15 cellular contexts compared by ENCODE assay signal in genomic region chr2:120682654-120683053, GRCh38. TPM values are rescaled to one million over a fixed set of nuclear protein-coding genes. Genes with fewer than 3 reads are reported as not detected.
"Had no signal": no experiment of that assay in that cellular context is flagged by ENCODE, and none has a peak within 500 bp of the region (broad histone marks: within the 10 kb centered on the region; RNA-seq: fewer than 3 reads in every experiment).

No MANE protein-coding gene starts in this region.

- H3K36me3 ChIP-seq: left ventricle myocardium inferior, tibial nerve had no signal

- DNase-seq: activated CD4-positive, alpha-beta T cell treated with anti-CD3 and anti-CD28 coated beads, Interleukin-2, amount 10 ng/mL, durations not matched to agents 24 days and 14 days; activated CD8-positive, alpha-beta T cell treated with anti-CD3 and anti-CD28 coated beads for 36 hours; activated naive CD4-positive, alpha-beta T cell treated with Interleukin-2 at 50 U/mL for 16 hours; activated naive CD8-positive, alpha-beta T cell treated with anti-CD3 and anti-CD28 coated beads, Interleukin-2, amount 10 ng/mL, durations not matched to agents 7 days and 5 days; activated T-cell treated with anti-CD3 and anti-CD28 coated beads, Interleukin-2, amount 50 U/mL, for 24 hours; central memory CD4-positive, alpha-beta T cell; dorsolateral prefrontal cortex; foreskin melanocyte; left ventricle myocardium inferior had no signal

- ATAC-seq: activated CD8-positive, alpha-beta T cell treated with anti-CD3 and anti-CD28 coated beads for 36 hours had no signal

- H3K27ac ChIP-seq: dorsolateral prefrontal cortex, left ventricle myocardium inferior, tibial nerve had no signal

- H3K27ac Mint-ChIP-seq: activated CD4-positive, alpha-beta T cell treated with anti-CD3 and anti-CD28 coated beads, Interleukin-2, amount 10 ng/mL, durations not matched to agents 24 days and 14 days; activated CD8-positive, alpha-beta T cell treated with anti-CD3 and anti-CD28 coated beads for 36 hours; activated naive CD8-positive, alpha-beta T cell treated with anti-CD3 and anti-CD28 coated beads, Interleukin-2, amount 10 ng/mL, durations not matched to agents 7 days and 5 days; activated T-cell treated with anti-CD3 and anti-CD28 coated beads, Interleukin-2, amount 50 U/mL, for 24 hours; activated T-helper 2 cell treated with anti-CD3 and anti-CD28 coated beads, Interferon-gamma antibody, Interleukin-2, Interleukin-4, amounts not matched to agents 10 μg/mL and 5 μg/mL and 100 μg/mL, durations not matched to agents 14 hours and 24 hours and 36 hours; brain; progenitor cell of endocrine pancreas; stimulated activated naive CD8-positive, alpha-beta T cell treated with anti-CD3 and anti-CD28 coated beads, Interleukin-15, Interleukin-2, amounts not matched to agents 100 ng/mL and 50 ng/mL, for 24 hours had no signal

- H3K9me3 ChIP-seq: left ventricle myocardium inferior had no signal

- H3K36me3 Mint-ChIP-seq: activated naive CD8-positive, alpha-beta T cell treated with anti-CD3 and anti-CD28 coated beads, Interleukin-2, amount 10 ng/mL, durations not matched to agents 7 days and 5 days; brain had no signal

- H3K4me3 Mint-ChIP-seq: activated CD4-positive, alpha-beta T cell treated with anti-CD3 and anti-CD28 coated beads, Interleukin-2, amount 10 ng/mL, durations not matched to agents 24 days and 14 days; activated CD8-positive, alpha-beta T cell treated with anti-CD3 and anti-CD28 coated beads for 36 hours; activated naive CD8-positive, alpha-beta T cell treated with anti-CD3 and anti-CD28 coated beads, Interleukin-2, amount 10 ng/mL, durations not matched to agents 7 days and 5 days; activated T-cell treated with anti-CD3 and anti-CD28 coated beads, Interleukin-2, amount 50 U/mL, for 24 hours; brain; stimulated activated naive CD8-positive, alpha-beta T cell treated with anti-CD3 and anti-CD28 coated beads, Interleukin-15, Interleukin-2, amounts not matched to agents 100 ng/mL and 50 ng/mL, for 24 hours had no signal

- H3K4me3 ChIP-seq: dorsolateral prefrontal cortex, left ventricle myocardium inferior, tibial nerve had no signal

- H3K9me3 Mint-ChIP-seq: activated CD4-positive, alpha-beta T cell treated with anti-CD3 and anti-CD28 coated beads, Interleukin-2, amount 10 ng/mL, durations not matched to agents 24 days and 14 days; activated CD8-positive, alpha-beta T cell treated with anti-CD3 and anti-CD28 coated beads for 36 hours; activated naive CD8-positive, alpha-beta T cell treated with anti-CD3 and anti-CD28 coated beads, Interleukin-2, amount 10 ng/mL, durations not matched to agents 7 days and 5 days; activated T-cell treated with anti-CD3 and anti-CD28 coated beads, Interleukin-2, amount 50 U/mL, for 24 hours; activated T-helper 2 cell treated with anti-CD3 and anti-CD28 coated beads, Interferon-gamma antibody, Interleukin-2, Interleukin-4, amounts not matched to agents 10 μg/mL and 5 μg/mL and 100 μg/mL, durations not matched to agents 14 hours and 24 hours and 36 hours; stimulated activated naive CD8-positive, alpha-beta T cell treated with anti-CD3 and anti-CD28 coated beads, Interleukin-15, Interleukin-2, amounts not matched to agents 100 ng/mL and 50 ng/mL, for 24 hours had no signal

- H3K27me3 Mint-ChIP-seq: stimulated activated naive CD8-positive, alpha-beta T cell treated with anti-CD3 and anti-CD28 coated beads, Interleukin-15, Interleukin-2, amounts not matched to agents 100 ng/mL and 50 ng/mL, for 24 hours had no signal

RNA-seq across cellular contexts. Expression of gene GLI2, which starts 53.0 kb away (rescaled TPM):
- total RNA-seq: activated CD8-positive, alpha-beta T cell treated with anti-CD3 and anti-CD28 coated beads for 36 hours; mononuclear cell had no signal
